In genomic region chr4:2537011-2537830, GRCh38 we compare ENCODE assay signal across 1 cellular context.
TF ChIP-seq lines count a peak whose summit lies in the region.

No MANE protein-coding gene starts in this region.

TF ChIP-seq in GM12878, 131 proteins besides CTCF, POLR2A, EP300 and RAD21 (continued from another document):
- TF ChIP-seq, protein P1, sequence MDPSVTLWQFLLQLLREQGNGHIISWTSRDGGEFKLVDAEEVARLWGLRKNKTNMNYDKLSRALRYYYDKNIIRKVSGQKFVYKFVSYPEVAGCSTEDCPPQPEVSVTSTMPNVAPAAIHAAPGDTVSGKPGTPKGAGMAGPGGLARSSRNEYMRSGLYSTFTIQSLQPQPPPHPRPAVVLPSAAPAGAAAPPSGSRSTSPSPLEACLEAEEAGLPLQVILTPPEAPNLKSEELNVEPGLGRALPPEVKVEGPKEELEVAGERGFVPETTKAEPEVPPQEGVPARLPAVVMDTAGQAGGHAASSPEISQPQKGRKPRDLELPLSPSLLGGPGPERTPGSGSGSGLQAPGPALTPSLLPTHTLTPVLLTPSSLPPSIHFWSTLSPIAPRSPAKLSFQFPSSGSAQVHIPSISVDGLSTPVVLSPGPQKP (IDR thresholded peaks at IDR 0.05; ENCODE audit: low read depth, low read length) = no peak
- TF ChIP-seq EGR1 (IDR thresholded peaks at IDR 0.05; ENCODE audit: borderline replicate concordance in 1 of 2, low read depth in 2 of 2, low read length in 2 of 2) (0 out of 3 replicates have a peak, but pooled peaks of 1 of the 2 experiments have one; percentile 59), GABPA (IDR thresholded peaks at IDR 0.05; ENCODE audit: low read depth) (no peak), BCLAF1 (IDR thresholded peaks at IDR 0.05) (0 out of 2 replicates have a peak, but pooled peaks have one; percentile 13), ZNF384 (IDR thresholded peaks at IDR 0.05; ENCODE audit: borderline replicate concordance, low read depth, low read length) (no peak), SMARCA5 (IDR thresholded peaks at IDR 0.05) (peak; percentile 82; the same call in 1 of the 2 replicates), IKZF1 (conservative IDR thresholded peaks at IDR 0.05) (peak; percentile 58), PKNOX1 (IDR thresholded peaks at IDR 0.05) (0 out of 2 replicates have a peak, but pooled peaks have one; percentile 7), BCL11A (IDR thresholded peaks at IDR 0.05; ENCODE audit: low read depth, low read length) (no peak), MEF2B (IDR thresholded peaks at IDR 0.05; ENCODE audit: partially characterized antibody, poor library complexity, severe bottlenecking) (no peak), ZSCAN29 (IDR thresholded peaks at IDR 0.05) (0 out of 2 replicates have a peak, but pooled peaks have one; percentile 26), DPF2 (IDR thresholded peaks at IDR 0.05) (peak; percentile 62), BRCA1 (IDR thresholded peaks at IDR 0.05; ENCODE audit: low read depth, low read length) (no peak), NR2F1 (conservative IDR thresholded peaks at IDR 0.05) (0 out of 2 replicates have a peak, but pooled peaks have one; percentile 26), POLR2AphosphoS5 (IDR thresholded peaks at IDR 0.05; ENCODE audit: low read length) (no peak), BMI1 (IDR thresholded peaks at IDR 0.05; ENCODE audit: borderline replicate concordance) (no peak), NKRF (conservative IDR thresholded peaks at IDR 0.05) (peak; percentile 54; the same call in 1 of the 2 replicates), TAF1 (IDR thresholded peaks at IDR 0.05; ENCODE audit: borderline replicate concordance, low read depth, low read length) (peak; percentile 26; the same call in 1 of the 2 replicates), IKZF2 (IDR thresholded peaks at IDR 0.05) (no peak), NFXL1 (IDR thresholded peaks at IDR 0.05; ENCODE audit: borderline replicate concordance) (no peak)
- TF ChIP-seq, protein P2, sequence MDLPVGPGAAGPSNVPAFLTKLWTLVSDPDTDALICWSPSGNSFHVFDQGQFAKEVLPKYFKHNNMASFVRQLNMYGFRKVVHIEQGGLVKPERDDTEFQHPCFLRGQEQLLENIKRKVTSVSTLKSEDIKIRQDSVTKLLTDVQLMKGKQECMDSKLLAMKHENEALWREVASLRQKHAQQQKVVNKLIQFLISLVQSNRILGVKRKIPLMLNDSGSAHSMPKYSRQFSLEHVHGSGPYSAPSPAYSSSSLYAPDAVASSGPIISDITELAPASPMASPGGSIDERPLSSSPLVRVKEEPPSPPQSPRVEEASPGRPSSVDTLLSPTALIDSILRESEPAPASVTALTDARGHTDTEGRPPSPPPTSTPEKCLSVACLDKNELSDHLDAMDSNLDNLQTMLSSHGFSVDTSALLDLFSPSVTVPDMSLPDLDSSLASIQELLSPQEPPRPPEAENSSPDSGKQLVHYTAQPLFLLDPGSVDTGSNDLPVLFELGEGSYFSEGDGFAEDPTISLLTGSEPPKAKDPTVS (IDR thresholded peaks at IDR 0.05; ENCODE audit: low read depth, low read length) = no peak
- TF ChIP-seq, protein P3, sequence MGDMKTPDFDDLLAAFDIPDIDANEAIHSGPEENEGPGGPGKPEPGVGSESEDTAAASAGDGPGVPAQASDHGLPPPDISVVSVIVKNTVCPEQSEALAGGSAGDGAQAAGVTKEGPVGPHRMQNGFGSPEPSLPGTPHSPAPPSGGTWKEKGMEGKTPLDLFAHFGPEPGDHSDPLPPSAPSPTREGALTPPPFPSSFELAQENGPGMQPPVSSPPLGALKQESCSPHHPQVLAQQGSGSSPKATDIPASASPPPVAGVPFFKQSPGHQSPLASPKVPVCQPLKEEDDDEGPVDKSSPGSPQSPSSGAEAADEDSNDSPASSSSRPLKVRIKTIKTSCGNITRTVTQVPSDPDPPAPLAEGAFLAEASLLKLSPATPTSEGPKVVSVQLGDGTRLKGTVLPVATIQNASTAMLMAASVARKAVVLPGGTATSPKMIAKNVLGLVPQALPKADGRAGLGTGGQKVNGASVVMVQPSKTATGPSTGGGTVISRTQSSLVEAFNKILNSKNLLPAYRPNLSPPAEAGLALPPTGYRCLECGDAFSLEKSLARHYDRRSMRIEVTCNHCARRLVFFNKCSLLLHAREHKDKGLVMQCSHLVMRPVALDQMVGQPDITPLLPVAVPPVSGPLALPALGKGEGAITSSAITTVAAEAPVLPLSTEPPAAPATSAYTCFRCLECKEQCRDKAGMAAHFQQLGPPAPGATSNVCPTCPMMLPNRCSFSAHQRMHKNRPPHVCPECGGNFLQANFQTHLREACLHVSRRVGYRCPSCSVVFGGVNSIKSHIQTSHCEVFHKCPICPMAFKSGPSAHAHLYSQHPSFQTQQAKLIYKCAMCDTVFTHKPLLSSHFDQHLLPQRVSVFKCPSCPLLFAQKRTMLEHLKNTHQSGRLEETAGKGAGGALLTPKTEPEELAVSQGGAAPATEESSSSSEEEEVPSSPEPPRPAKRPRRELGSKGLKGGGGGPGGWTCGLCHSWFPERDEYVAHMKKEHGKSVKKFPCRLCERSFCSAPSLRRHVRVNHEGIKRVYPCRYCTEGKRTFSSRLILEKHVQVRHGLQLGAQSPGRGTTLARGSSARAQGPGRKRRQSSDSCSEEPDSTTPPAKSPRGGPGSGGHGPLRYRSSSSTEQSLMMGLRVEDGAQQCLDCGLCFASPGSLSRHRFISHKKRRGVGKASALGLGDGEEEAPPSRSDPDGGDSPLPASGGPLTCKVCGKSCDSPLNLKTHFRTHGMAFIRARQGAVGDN (IDR thresholded peaks at IDR 0.05) = no peak
